In the genomic region with DNA sequence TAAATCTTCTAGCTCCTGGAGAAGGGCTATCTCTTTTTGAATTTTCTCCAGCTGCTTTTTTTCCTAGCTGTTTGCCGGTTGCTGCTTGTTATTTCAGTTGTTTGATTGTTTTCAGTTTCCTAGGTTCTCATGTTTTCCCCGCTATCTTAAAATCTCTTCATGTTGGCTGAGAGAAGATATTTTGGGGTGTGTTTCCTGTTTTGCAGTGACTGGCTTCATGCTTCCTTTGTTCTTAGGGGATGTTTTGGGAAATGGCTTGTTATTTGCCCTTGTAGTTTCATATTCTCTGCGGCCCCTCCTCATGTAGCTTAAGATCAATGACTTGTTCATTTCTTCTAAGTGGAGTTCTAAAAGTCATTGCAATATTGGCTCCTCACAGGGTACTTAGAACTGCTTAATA, we compare ENCODE assay signal across 2 cellular contexts.
TF ChIP-seq lines count a peak whose summit lies in the region.

No MANE protein-coding gene starts in this region.

TF ChIP-seq in K562, 482 proteins besides CTCF, POLR2A, EP300 and RAD21:
- TF ChIP-seq GABPA (tag; conservative IDR thresholded peaks at IDR 0.05; ENCODE audit: low read depth), result peak; percentile 34; the same call in 1 of the 2 replicates
- 0 out of 2 replicates have a peak, but pooled peaks have one; percentile 23 for TF ChIP-seq FOXJ2 (tag; IDR thresholded peaks at IDR 0.05)

TF ChIP-seq in endothelial cell of umbilical vein, 7 proteins besides CTCF, POLR2A, EP300 and RAD21:
- TF ChIP-seq GATA2 (IDR thresholded peaks at IDR 0.05; ENCODE audit: insufficient read depth, insufficient read length, low read depth, low read length) (peak; percentile 67), JUN (IDR thresholded peaks at IDR 0.05; ENCODE audit: borderline replicate concordance, insufficient read depth, insufficient read length, low read depth) (peak; percentile 35)
